Comparison of ENCODE assay signal across 15 cellular contexts in the genomic region with DNA sequence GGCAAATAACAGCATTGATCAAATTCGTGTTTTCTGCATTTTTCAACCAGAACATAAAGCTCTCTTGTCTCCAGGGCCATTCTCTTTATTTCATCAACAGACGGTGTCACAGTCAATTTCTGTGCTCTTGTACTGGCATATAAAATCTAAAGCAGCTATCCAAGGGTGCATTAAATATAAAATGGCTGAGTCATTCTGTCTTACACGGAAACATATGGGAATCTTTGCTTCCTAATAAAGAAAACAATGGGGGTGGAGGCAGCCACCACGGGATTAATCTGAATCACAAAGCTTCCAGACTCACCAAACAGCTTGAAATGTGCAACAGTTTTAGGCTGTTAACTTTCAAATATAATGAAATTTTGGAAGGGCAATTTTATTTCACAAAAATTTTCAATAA.
DNase-seq lines count a peak whose midpoint lies in the region; ATAC-seq, FAIRE-seq and TF ChIP-seq lines count a peak whose summit lies in the region.
"Had no signal": no experiment of that assay in that cellular context is flagged by ENCODE, and none has a peak within 500 bp of the region (broad histone marks: within the 10 kb centered on the region; RNA-seq: fewer than 3 reads in every experiment).

No MANE protein-coding gene starts in this region.

- no peak overlapping the region for H3K4me3 ChIP-seq in A549
- no peak overlapping the region for H3K4me3 ChIP-seq in HAP-1
- H3K4me3 ChIP-seq in fibroblast of villous mesenchyme (ENCODE audit: low read depth, low read length) = no peak overlapping the region
- H3K4me3 ChIP-seq in lower lobe of right lung = no peak overlapping the region
- H3K4me3 ChIP-seq: upper lobe of right lung had no signal

- peak in 1 of 2 experiments; percentile 16 for DNase-seq in A549 (ENCODE audit: low read depth in 1 of 2, low spot score in 1 of 2)
- peak; percentile 37 to 60 for DNase-seq in HAP-1 (ENCODE audit: low spot score in 2 of 2)
- peak; percentile 36 for DNase-seq in amniotic stem cell (lab: John Stamatoyannopoulos, UW)
- peak; percentile 55 for DNase-seq in fibroblast of villous mesenchyme (ENCODE audit: low read depth)
- no peak for DNase-seq in C1 segment of cervical spinal cord (lab: John Stamatoyannopoulos, UW)
- DNase-seq in SIG-M5 treated with dmso at 0.1 percent for 504 hours (lab: John Stamatoyannopoulos, UW; ENCODE audit: unreplicated experiment) = no peak
- no peak for DNase-seq in lower lobe of right lung
- DNase-seq: activated T-cell treated with anti-CD3 and anti-CD28 coated beads, Interleukin-2, amount 50 U/mL, for 4 hours; AML-193; erythroblast; GF-D8; kidney; NCI-H1694 treated with DMSO at 0.1 percent for 48 hours; upper lobe of right lung had no signal

- in situ Hi-C loops in HAP-1 (cut with MboI; ENCODE audit: low sequenced_read_pairs) = no loop called here

- no peak for FAIRE-seq in A549 (lab: Jason Lieb, UNC)
- FAIRE-seq: kidney had no signal

- TF ChIP-seq CTCF in A549 (IDR thresholded peaks at IDR 0.05) (no peak), fibroblast of villous mesenchyme (IDR thresholded peaks at IDR 0.05; ENCODE audit: insufficient read depth, low read depth, low read length) (no peak), lower lobe of right lung (IDR thresholded peaks at IDR 0.05) (no peak)

- no peaks in the 10 kb centered on the region for H3K27me3 ChIP-seq in HAP-1 (ENCODE audit: low read depth)
- H3K27me3 ChIP-seq in lower lobe of right lung (ENCODE audit: low read depth) = no peaks in the 10 kb centered on the region
- H3K27me3 ChIP-seq: upper lobe of right lung had no signal

- H3K36me3 ChIP-seq in HAP-1 (replicated peaks) (no peaks in the 10 kb centered on the region), lower lobe of right lung (no peaks in the 10 kb centered on the region)
- H3K36me3 ChIP-seq: upper lobe of right lung had no signal

- intact Hi-C loops in lower lobe of right lung (cut with DNase I) = no loop called here

- CTCF ChIA-PET in A549 (lab: Yijun Ruan, JAX) = no interaction called here

- H3K9me3 ChIP-seq in A549 (no peaks in the 10 kb centered on the region), HAP-1 (no peaks in the 10 kb centered on the region), lower lobe of right lung (no peaks in the 10 kb centered on the region)
- H3K9me3 ChIP-seq: upper lobe of right lung had no signal

- TF ChIP-seq EP300 in A549 (IDR thresholded peaks at IDR 0.05) = no peak

- H3K4me1 ChIP-seq in A549 (peaks cover 30% of the 10 kb centered on the region), HAP-1 (peaks cover 13% of the 10 kb centered on the region), lower lobe of right lung (no peaks in the 10 kb centered on the region)
- H3K4me1 ChIP-seq: upper lobe of right lung had no signal

- TF ChIP-seq POLR2A in A549 (IDR thresholded peaks at IDR 0.05; ENCODE audit: low read length) = no peak

- ATAC-seq in A549 (no peak), HG03039 (IDR thresholded peaks at IDR 0.05; ENCODE audit: unreplicated experiment) (no peak), lower lobe of right lung (no peak)
- ATAC-seq: activated T-cell treated with anti-CD3 and anti-CD28 coated beads, Interleukin-2, amount 50 U/mL, for 4 hours; upper lobe of right lung had no signal

- 30% methylated on average over 4 of the region's 4 CpGs for WGBS in A549 (ENCODE audit: missing lambda C conversion rate)

- H3K27ac ChIP-seq in A549 = peak overlapping the region; percentile 50 to 68
- H3K27ac ChIP-seq in lower lobe of right lung = no peak overlapping the region
- H3K27ac ChIP-seq: upper lobe of right lung had no signal

- no peak for TF ChIP-seq RAD21 in A549 (conservative IDR thresholded peaks at IDR 0.05 in 1 of 2, IDR thresholded peaks at IDR 0.05 in 1 of 2)

- POLR2A ChIA-PET in A549 (lab: Yijun Ruan, JAX) = no interaction called here

- peak overlapping the region; percentile 42 for H3K4me2 ChIP-seq in A549

TF ChIP-seq in A549, 52 proteins besides CTCF, POLR2A, EP300 and RAD21:
- TF ChIP-seq FOXS1 (CRISPR knock-in tag; IDR thresholded peaks at IDR 0.05) (no peak), TP53 (CRISPR knock-in tag; IDR thresholded peaks at IDR 0.05) (no peak), MAFK (IDR thresholded peaks at IDR 0.05; ENCODE audit: partially characterized antibody) (peak; percentile 67), FOSL2 (IDR thresholded peaks at IDR 0.05) (no peak), FOSL2 (CRISPR knock-in tag; IDR thresholded peaks at IDR 0.05) (no peak)

Comparison
In these comparisons a context has a peak if more than half of its experiments do, and no peak if none do; other contexts are left out.
1. DNase-seq: peak in HAP-1 (2 of 2), amniotic stem cell (single experiment) and fibroblast of villous mesenchyme (single experiment); none in C1 segment of cervical spinal cord (0 of 14), SIG-M5 treated with dmso at 0.1 percent for 504 hours (single experiment) and lower lobe of right lung (single experiment).